ENCODE assay signal across 17 cellular contexts in genomic region chr5:151183451-151184245, GRCh38. TPM values are rescaled to one million over a fixed set of nuclear protein-coding genes. Genes with fewer than 3 reads are reported as not detected.
DNase-seq lines count a peak whose midpoint lies in the region; ATAC-seq, FAIRE-seq and TF ChIP-seq lines count a peak whose summit lies in the region.
"Had no signal": no experiment of that assay in that cellular context is flagged by ENCODE, and none has a peak within 500 bp of the region (broad histone marks: within the 10 kb centered on the region; RNA-seq: fewer than 3 reads in every experiment).

No MANE protein-coding gene starts in this region.

- H3K36me3 ChIP-seq in right atrium auricular region (peaks cover 65% of the 10 kb centered on the region), left ventricle myocardium inferior (peaks cover 62% of the 10 kb centered on the region), upper lobe of left lung (peaks cover 14 to 76% (median 47%) of the 10 kb centered on the region in 4 donors), kidney (ENCODE audit: control insufficient read depth in 1 of 2, insufficient read depth in 2 of 2, low read length in 2 of 2) (no peaks in the 10 kb centered on the region)

- H3K27ac ChIP-seq in right atrium auricular region (no peak overlapping the region), left ventricle myocardium inferior (replicated peaks) (no peak overlapping the region), upper lobe of left lung (peak overlapping the region in 2 of 4 donors; percentile 51 to 58), kidney (ENCODE audit: low read depth in 2 of 2, low read length in 2 of 2) (no peak overlapping the region)
- H3K27ac ChIP-seq: psoas muscle had no signal

- no peaks in the 10 kb centered on the region for H3K27me3 ChIP-seq in right atrium auricular region
- no peaks in the 10 kb centered on the region for H3K27me3 ChIP-seq in left ventricle myocardium inferior (ENCODE audit: low read depth)
- H3K27me3 ChIP-seq in upper lobe of left lung, result no peaks in the 10 kb centered on the region

- no peak for TF ChIP-seq EP300 in upper lobe of left lung (IDR thresholded peaks at IDR 0.05)

- H3K4me1 ChIP-seq in right atrium auricular region (no peaks in the 10 kb centered on the region), left ventricle myocardium inferior (peaks cover 15% of the 10 kb centered on the region), upper lobe of left lung (peaks cover 0 to 11% (median 5%) of the 10 kb centered on the region in 4 donors), kidney (ENCODE audit: control insufficient read depth in 1 of 2, insufficient read depth in 1 of 2, low read depth in 1 of 2, low read length in 2 of 2) (no peaks in the 10 kb centered on the region)

- H3K9ac ChIP-seq in kidney (ENCODE audit: low read length in 2 of 2), result no peak overlapping the region

- no peak for TF ChIP-seq POLR2A in upper lobe of left lung (IDR thresholded peaks at IDR 0.05)
- no peak for TF ChIP-seq POLR2A in H54 (IDR thresholded peaks at IDR 0.05; ENCODE audit: low read depth, low read length)

- H3K9me3 ChIP-seq in right atrium auricular region (no peaks in the 10 kb centered on the region), left ventricle myocardium inferior (replicated peaks) (peaks cover under 1% of the 10 kb centered on the region), upper lobe of left lung (no peaks in the 10 kb centered on the region), kidney (ENCODE audit: control insufficient read depth in 1 of 2, low read length in 2 of 2) (no peaks in the 10 kb centered on the region)
- H3K9me3 ChIP-seq: psoas muscle had no signal

- no peak overlapping the region for H3K4me3 ChIP-seq in right atrium auricular region
- H3K4me3 ChIP-seq in left ventricle myocardium inferior, result no peak overlapping the region
- no peak overlapping the region for H3K4me3 ChIP-seq in foreskin fibroblast (ENCODE audit: low read depth in 1 of 2, low read length in 2 of 2)
- no peak overlapping the region for H3K4me3 ChIP-seq in upper lobe of left lung
- H3K4me3 ChIP-seq in kidney (ENCODE audit: low read length in 2 of 2), result no peak overlapping the region
- H3K4me3 ChIP-seq: psoas muscle had no signal

- TF ChIP-seq CTCF in right atrium auricular region (IDR thresholded peaks at IDR 0.05) (no peak), left ventricle myocardium inferior (IDR thresholded peaks at IDR 0.05; ENCODE audit: borderline replicate concordance) (no peak), foreskin fibroblast (IDR thresholded peaks at IDR 0.05; ENCODE audit: low read depth, low read length) (no peak), upper lobe of left lung (IDR thresholded peaks at IDR 0.05) (no peak), kidney (IDR thresholded peaks at IDR 0.05; ENCODE audit: borderline replicate concordance, extremely low read depth, insufficient read depth) (no peak)

- FAIRE-seq in H54 (lab: Jason Lieb, UNC) (no peak), kidney (lab: Jason Lieb, UNC) (no peak)
- FAIRE-seq: G401.6 had no signal

- DNase-seq in right atrium auricular region (ENCODE audit: low spot score) (peak; percentile 44), left ventricle myocardium inferior (no peak), RKO (ENCODE audit: low spot score) (peak; percentile 4), foreskin fibroblast (peak; percentile 11 to 35), upper lobe of left lung (peak; percentile 16 to 31), H54 (ENCODE audit: insufficient read length, low spot score) (no peak), kidney (no peak)
- DNase-seq: AML-193; H9; NCI-H1105 treated with DMSO at 0.1 percent for 48 hours; NCI-H526 treated with DMSO at 0.1 percent for 48 hours; psoas muscle; stimulated activated CD4-positive, alpha-beta T cell treated with anti-CD3 and anti-CD28 coated beads, Interleukin-2, amount 100 ng/mL, for 24 hours had no signal

- no peak for ATAC-seq in upper lobe of left lung (ENCODE audit: low FRiP score in 2 of 2)
- no peak for ATAC-seq in GM21529 (IDR thresholded peaks at IDR 0.05; ENCODE audit: unreplicated experiment)
- ATAC-seq: activated naive CD4-positive, alpha-beta T cell treated with anti-CD3 and anti-CD28 coated beads, Interleukin-2, amount 50 U/mL, for 72 hours; psoas muscle; Right ventricle myocardium inferior had no signal

- intact Hi-C loops in left ventricle myocardium inferior (cut with micrococcal nuclease) (no loop called here), kidney (cut with DNase I) (no loop called here)

- 70 to 91% methylated on average over 2 to 7 of the region's 7 CpGs for WGBS in upper lobe of left lung, 2 donors

RNA-seq across cellular contexts. Expression of gene ANXA6, which starts 26.1 kb away (rescaled TPM):
- total RNA-seq in right atrium auricular region (100 to 1,000 TPM; 164 to 165 TPM), left ventricle myocardium inferior (195 TPM), upper lobe of left lung (100 to 1,000 TPM in 1 of 6 donors, 10 to 100 TPM in 5; 68.5 to 176 (median 84.5) TPM), kidney (107 TPM)
- polyA plus RNA-seq in kidney (ENCODE audit: insufficient read depth, low read depth, low replicate concordance), result 183 TPM

RNA-seq across cellular contexts. Expression of gene CCDC69, which starts 40.2 kb away (rescaled TPM):
- total RNA-seq in right atrium auricular region, result 100 to 1,000 TPM; 185 to 202 TPM
- total RNA-seq in left ventricle myocardium inferior, result 167 TPM
- total RNA-seq in upper lobe of left lung, result 100 to 1,000 TPM in 3 of 6 donors, 10 to 100 TPM in 3; 61.0 to 119 (median 92.6) TPM
- 22.8 TPM for total RNA-seq in kidney
- 11.1 TPM for polyA plus RNA-seq in kidney (ENCODE audit: insufficient read depth, low read depth, low replicate concordance)

Comparison
In these comparisons a context has a peak if more than half of its experiments do, and no peak if none do; other contexts are left out.
1. DNase-seq: peak in right atrium auricular region (single experiment), RKO (single experiment), foreskin fibroblast (2 of 2) and upper lobe of left lung (2 of 2); none in left ventricle myocardium inferior (single experiment), H54 (single experiment) and kidney (single experiment).